ENCODE assay signal across 2 cellular contexts in the genomic region with DNA sequence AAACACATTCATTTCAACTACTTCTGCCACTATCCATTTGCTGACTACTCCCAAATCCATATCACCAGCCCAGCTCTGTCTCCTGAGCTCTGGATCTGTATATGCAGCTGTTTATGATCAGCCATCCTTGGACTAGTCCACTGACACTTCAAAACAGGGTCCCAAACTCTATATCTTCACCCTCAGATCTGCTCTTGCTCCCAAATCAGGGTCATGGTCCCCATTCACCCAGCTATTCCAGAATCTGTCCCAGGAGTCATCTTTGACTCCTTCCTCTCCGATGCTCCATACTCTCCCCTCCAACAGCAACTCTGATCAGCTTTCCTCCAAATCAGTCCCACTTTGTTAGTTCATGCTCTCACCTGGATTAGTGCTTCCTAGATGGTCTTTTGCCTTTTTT.
A peak's percentile ranks its signal among the peaks of the same experiment; 100 is the strongest.
TF ChIP-seq lines count a peak whose summit lies in the region.

No MANE protein-coding gene starts in this region.

TF ChIP-seq in K562, 482 proteins besides CTCF, POLR2A, EP300 and RAD21:
- TF ChIP-seq, protein P1, sequence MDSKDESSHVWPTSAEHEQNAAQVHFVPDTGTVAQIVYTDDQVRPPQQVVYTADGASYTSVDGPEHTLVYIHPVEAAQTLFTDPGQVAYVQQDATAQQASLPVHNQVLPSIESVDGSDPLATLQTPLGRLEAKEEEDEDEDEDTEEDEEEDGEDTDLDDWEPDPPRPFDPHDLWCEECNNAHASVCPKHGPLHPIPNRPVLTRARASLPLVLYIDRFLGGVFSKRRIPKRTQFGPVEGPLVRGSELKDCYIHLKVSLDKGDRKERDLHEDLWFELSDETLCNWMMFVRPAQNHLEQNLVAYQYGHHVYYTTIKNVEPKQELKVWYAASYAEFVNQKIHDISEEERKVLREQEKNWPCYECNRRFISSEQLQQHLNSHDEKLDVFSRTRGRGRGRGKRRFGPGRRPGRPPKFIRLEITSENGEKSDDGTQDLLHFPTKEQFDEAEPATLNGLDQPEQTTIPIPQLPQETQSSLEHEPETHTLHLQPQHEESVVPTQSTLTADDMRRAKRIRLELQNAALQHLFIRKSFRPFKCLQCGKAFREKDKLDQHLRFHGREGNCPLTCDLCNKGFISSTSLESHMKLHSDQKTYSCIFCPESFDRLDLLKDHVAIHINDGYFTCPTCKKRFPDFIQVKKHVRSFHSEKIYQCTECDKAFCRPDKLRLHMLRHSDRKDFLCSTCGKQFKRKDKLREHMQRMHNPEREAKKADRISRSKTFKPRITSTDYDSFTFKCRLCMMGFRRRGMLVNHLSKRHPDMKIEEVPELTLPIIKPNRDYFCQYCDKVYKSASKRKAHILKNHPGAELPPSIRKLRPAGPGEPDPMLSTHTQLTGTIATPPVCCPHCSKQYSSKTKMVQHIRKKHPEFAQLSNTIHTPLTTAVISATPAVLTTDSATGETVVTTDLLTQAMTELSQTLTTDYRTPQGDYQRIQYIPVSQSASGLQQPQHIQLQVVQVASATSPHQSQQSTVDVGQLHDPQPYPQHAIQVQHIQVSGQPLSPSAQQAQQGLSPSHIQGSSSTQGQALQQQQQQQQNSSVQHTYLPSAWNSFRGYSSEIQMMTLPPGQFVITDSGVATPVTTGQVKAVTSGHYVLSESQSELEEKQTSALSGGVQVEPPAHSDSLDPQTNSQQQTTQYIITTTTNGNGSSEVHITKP (IDR thresholded peaks at IDR 0.05; ENCODE audit: partially characterized antibody): peak; percentile 88
- no peak for TF ChIP-seq ZNF76 (CRISPR knock-in tag; IDR thresholded peaks at IDR 0.05; ENCODE audit: borderline replicate concordance)

TF ChIP-seq in GM12891, 5 proteins besides CTCF, POLR2A, EP300 and RAD21:
- TF ChIP-seq TAF1 (IDR thresholded peaks at IDR 0.05; ENCODE audit: low read depth, low read length) (no peak), PAX5 (IDR thresholded peaks at IDR 0.05; ENCODE audit: insufficient read depth, low read length, severe bottlenecking) (no peak), SPI1 (IDR thresholded peaks at IDR 0.05; ENCODE audit: low read depth, low read length) (no peak)
